ENCODE assay signal across 21 cellular contexts in the genomic region with DNA sequence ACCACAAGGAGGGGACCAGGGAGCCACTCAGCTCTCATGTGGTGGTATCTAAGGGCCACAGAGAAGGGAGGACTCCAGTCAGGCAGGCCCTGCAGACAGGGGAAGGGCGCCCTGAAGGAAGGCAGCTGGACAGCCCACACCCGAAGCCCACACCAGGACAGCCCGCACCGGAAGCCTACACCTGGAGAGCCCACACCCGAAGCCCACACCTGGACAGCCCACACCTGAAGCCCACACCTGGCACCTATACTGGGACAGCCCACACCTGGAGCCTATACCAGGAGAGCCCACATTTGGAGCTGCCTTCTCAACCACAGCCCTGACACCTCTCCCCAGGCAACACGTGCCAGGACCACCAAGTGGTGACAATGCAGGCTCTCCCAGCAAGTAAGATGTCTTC. TPM values are rescaled to one million over a fixed set of nuclear protein-coding genes. Genes with fewer than 3 reads are reported as not detected.
DNase-seq lines count a peak whose midpoint lies in the region; ATAC-seq and TF ChIP-seq lines count a peak whose summit lies in the region.
"Had no signal": no experiment of that assay in that cellular context is flagged by ENCODE, and none has a peak within 500 bp of the region (broad histone marks: within the 10 kb centered on the region; RNA-seq: fewer than 3 reads in every experiment).

No MANE protein-coding gene starts in this region.

- intact Hi-C loops in CD4-positive, alpha-beta T cell (cut with DNase I, micrococcal nuclease), result loop anchor here (5.0 kb wide), 3 partner anchors 48 to 1028 kb away; a partner anchor contains a TSS
- intact Hi-C loops in IMR-90 (cut with micrococcal nuclease), result loop anchor here (10.0 kb wide), 1 partner anchor 256 kb away; no protein-coding TSS in a partner anchor

- H3K56ac ChIP-seq in IMR-90 (ENCODE audit: extremely low read depth, insufficient read depth, low read length), result no peak overlapping the region

- no peak overlapping the region for H4K12ac ChIP-seq in trophoblast cell (ENCODE audit: low read depth, low read length)

- H2AFZ ChIP-seq in IMR-90 (replicated peaks; ENCODE audit: low read length, poor library complexity) (no peak overlapping the region), trophoblast cell (ENCODE audit: insufficient read depth, low read length, poor library complexity) (no peak overlapping the region)
- H2AFZ ChIP-seq: GM23338 had no signal

- H3K36me3 Mint-ChIP-seq in CD4-positive, alpha-beta T cell (ENCODE audit: low read depth), result peaks cover 14% of the 10 kb centered on the region
- peaks cover 12% of the 10 kb centered on the region for H3K36me3 Mint-ChIP-seq in activated T-helper 17 cell treated with anti-CD3 and anti-CD28 coated beads, Interleukin-2, amount 50 U/mL, for 72 hours (ENCODE audit: low read depth)
- no peaks in the 10 kb centered on the region for H3K36me3 Mint-ChIP-seq in activated naive CD4-positive, alpha-beta T cell treated with anti-CD3 and anti-CD28 coated beads, Interleukin-2, amount 50 U/mL, for 72 hours

- H3K4me1 ChIP-seq in IMR-90 (ENCODE audit: control insufficient read depth, insufficient read depth, low read length), result peaks cover 3% of the 10 kb centered on the region; the same call in 1 of the 2 replicates
- peaks cover 0 to 5% of the 10 kb centered on the region in 2 experiments for H3K4me1 ChIP-seq in trophoblast cell (ENCODE audit: control insufficient read depth in 1 of 2, insufficient read depth in 2 of 2, low read length in 2 of 2)
- H3K4me1 ChIP-seq: Caco-2 had no signal

- H3K9ac ChIP-seq in IMR-90 (ENCODE audit: low read depth, low read length) (no peak overlapping the region), trophoblast cell (ENCODE audit: low read length) (no peak overlapping the region)

- H3K4me3 ChIP-seq in IMR-90 (ENCODE audit: insufficient read depth, low read depth, low read length) (no peak overlapping the region), trophoblast cell (ENCODE audit: low read depth, low read length) (peak overlapping the region; percentile 19)
- H3K4me3 ChIP-seq: A549, GM12878, GM23338 had no signal

- no peak for TF ChIP-seq CTCF in CD4-positive, alpha-beta T cell (IDR thresholded peaks at IDR 0.05)
- no peak for TF ChIP-seq CTCF in IMR-90 (conservative IDR thresholded peaks at IDR 0.05; ENCODE audit: low read depth, low read length)

- no peak overlapping the region for H2BK20ac ChIP-seq in IMR-90 (ENCODE audit: low read depth, low read length)

- H3K79me2 ChIP-seq in trophoblast cell (ENCODE audit: control insufficient read depth, insufficient read depth, low read length, poor library complexity), result no peaks in the 10 kb centered on the region

- CTCF ChIA-PET in CD4-positive, alpha-beta T cell (lab: Charles Lee), result no interaction called here
- CTCF ChIA-PET in IMR-90 (lab: Yijun Ruan, JAX), result no interaction called here

- WGBS in IMR-90 (ENCODE audit: extremely low coverage in 2 of 2, insufficient read length in 1 of 2), 2 experiments, result no CpG with 5 or more reads among the region's 6 CpGs
- WGBS in trophoblast cell (ENCODE audit: extremely low coverage, insufficient coverage, insufficient read length), result no CpG with 5 or more reads among the region's 6 CpGs

- H2BK5ac ChIP-seq in IMR-90 (ENCODE audit: low read depth, low read length, poor library complexity, severe bottlenecking) (no peak overlapping the region), trophoblast cell (ENCODE audit: low read depth, low read length, poor library complexity) (no peak overlapping the region)

- H2BK120ac ChIP-seq in IMR-90 (ENCODE audit: low read depth, low read length), result no peak overlapping the region
- H2BK120ac ChIP-seq in trophoblast cell (ENCODE audit: insufficient read depth, low read length, poor library complexity), result no peak overlapping the region

- ATAC-seq in CD4-positive, alpha-beta T cell (ENCODE audit: poor library complexity), result no peak
- no peak for ATAC-seq in IMR-90 (ENCODE audit: low read depth)
- ATAC-seq in activated T-helper 17 cell treated with anti-CD3 and anti-CD28 coated beads, Interleukin-2, amount 50 U/mL, for 72 hours (replicated peaks), result no peak
- ATAC-seq in activated naive CD4-positive, alpha-beta T cell treated with anti-CD3 and anti-CD28 coated beads, Interleukin-2, amount 50 U/mL, for 72 hours, result no peak
- ATAC-seq: A549; CD8-positive, alpha-beta T cell; GM12878; GM23338; HCT116 had no signal

- H3K18ac ChIP-seq in IMR-90 (ENCODE audit: low read depth, low read length), result no peak overlapping the region
- H3K18ac ChIP-seq in trophoblast cell (ENCODE audit: low read length), result no peak overlapping the region

- H3K23ac ChIP-seq in IMR-90 (ENCODE audit: low read depth, low read length) (no peak overlapping the region), trophoblast cell (ENCODE audit: low read length) (no peak overlapping the region)

- no peak for TF ChIP-seq POLR2A in IMR-90 (IDR thresholded peaks at IDR 0.05; ENCODE audit: low read depth, low read length)

- peak overlapping the region; percentile 57 for H2AK9ac ChIP-seq in IMR-90 (replicated peaks; ENCODE audit: low read depth, low read length, poor library complexity)

- BruUV-seq in IMR-90 (replicated peaks; lab: Mats Ljungman, UMichigan), result no TSS peak

- POLR2A ChIA-PET in CD4-positive, alpha-beta T cell (lab: Charles Lee), result no interaction called here
- POLR2A ChIA-PET in IMR-90 (lab: Charles Lee; ENCODE audit: unreplicated experiment), result no interaction called here

- H3K14ac ChIP-seq in IMR-90 (replicated peaks; ENCODE audit: low read depth, low read length), result no peak overlapping the region
- no peak overlapping the region for H3K14ac ChIP-seq in trophoblast cell (ENCODE audit: low read length)

- no peak overlapping the region for H4K5ac ChIP-seq in IMR-90 (ENCODE audit: low read depth, low read length)

- no peak for DNase-seq in CD4-positive, alpha-beta T cell
- no peak for DNase-seq in IMR-90
- no peak for DNase-seq in trophoblast cell
- DNase-seq in activated naive CD4-positive, alpha-beta T cell treated with anti-CD3 and anti-CD28 coated beads, Interleukin-2, amount 50 U/mL, for 72 hours (ENCODE audit: low spot score in 2 of 2), result no peak
- DNase-seq in G401 (ENCODE audit: low spot score), result no peak
- no peak for DNase-seq in NCI-H510A (lab: John Stamatoyannopoulos, UW)
- DNase-seq: 8988T; ACHN; C1 segment of cervical spinal cord; Caco-2; CD8-positive, alpha-beta T cell; DMS153; DND-41; GDM1; H9; HFFc6 had no signal

- H2BK12ac ChIP-seq in trophoblast cell (ENCODE audit: low read length), result no peak overlapping the region

- dilution Hi-C loops in IMR-90 (cut with HindIII; ENCODE audit: low sequenced_read_pairs, unreplicated experiment), result no loop called here

- no peak overlapping the region for H4K91ac ChIP-seq in IMR-90 (ENCODE audit: insufficient read depth, low read depth, low read length)
- no peak overlapping the region for H4K91ac ChIP-seq in trophoblast cell (ENCODE audit: low read depth, low read length)

- H3K27me3 Mint-ChIP-seq in CD4-positive, alpha-beta T cell, result no peaks in the 10 kb centered on the region
- no peaks in the 10 kb centered on the region for H3K27me3 Mint-ChIP-seq in activated T-helper 17 cell treated with anti-CD3 and anti-CD28 coated beads, Interleukin-2, amount 50 U/mL, for 72 hours

- no peak for TF ChIP-seq RAD21 in IMR-90 (IDR thresholded peaks at IDR 0.05; ENCODE audit: low read length)

- H4K8ac ChIP-seq in IMR-90 (ENCODE audit: low read depth in 2 of 2, low read length in 2 of 2), result no peak overlapping the region
- no peak overlapping the region for H4K8ac ChIP-seq in trophoblast cell (ENCODE audit: low read depth, low read length)

- peaks cover 11% of the 10 kb centered on the region; the same call in 1 of the 2 replicates for H3K9me1 ChIP-seq in IMR-90 (ENCODE audit: insufficient read depth, low read length)

- no peak overlapping the region for H3K4ac ChIP-seq in IMR-90 (ENCODE audit: low read depth, low read length)
- no peak overlapping the region for H3K4ac ChIP-seq in trophoblast cell (ENCODE audit: low read depth, low read length)

- no peaks in the 10 kb centered on the region for H3K27me3 ChIP-seq in CD4-positive, alpha-beta T cell (ENCODE audit: control insufficient read depth, insufficient read depth, low read length)
- no peaks in the 10 kb centered on the region for H3K27me3 ChIP-seq in IMR-90 (ENCODE audit: control insufficient read depth, insufficient read depth, low read length)
- H3K27me3 ChIP-seq in trophoblast cell (ENCODE audit: insufficient read depth, low read length), result no peaks in the 10 kb centered on the region

- in situ Hi-C loops in IMR-90 (cut with MboI; ENCODE audit: low sequenced_read_pairs) (no loop called here), G401 (cut with HindIII; ENCODE audit: low sequenced_read_pairs) (no loop called here)

- peaks cover 28% of the 10 kb centered on the region for H3K4me1 Mint-ChIP-seq in CD4-positive, alpha-beta T cell (ENCODE audit: low read depth)
- H3K4me1 Mint-ChIP-seq in activated T-helper 17 cell treated with anti-CD3 and anti-CD28 coated beads, Interleukin-2, amount 50 U/mL, for 72 hours, result peaks cover 4% of the 10 kb centered on the region
- H3K4me1 Mint-ChIP-seq: GM23338 had no signal

- no peak overlapping the region for H2BK15ac ChIP-seq in IMR-90 (ENCODE audit: low read depth, low read length)

- H3K4me3 Mint-ChIP-seq in CD4-positive, alpha-beta T cell, result no peak overlapping the region
- H3K4me3 Mint-ChIP-seq in activated T-helper 17 cell treated with anti-CD3 and anti-CD28 coated beads, Interleukin-2, amount 50 U/mL, for 72 hours, result no peak overlapping the region
- H3K4me3 Mint-ChIP-seq: CD8-positive, alpha-beta T cell; GM23338; H9; HFFc6 had no signal

- peaks cover 78% of the 10 kb centered on the region for H4K20me1 ChIP-seq in IMR-90 (ENCODE audit: insufficient read depth, low read length)

- peak overlapping the region; percentile 44 for H3K27ac Mint-ChIP-seq in CD4-positive, alpha-beta T cell
- peak overlapping the region; percentile 15 for H3K27ac Mint-ChIP-seq in activated T-helper 17 cell treated with anti-CD3 and anti-CD28 coated beads, Interleukin-2, amount 50 U/mL, for 72 hours
- peak overlapping the region in 1 of 2 donors; percentile 75 for H3K27ac Mint-ChIP-seq in activated naive CD4-positive, alpha-beta T cell treated with anti-CD3 and anti-CD28 coated beads, Interleukin-2, amount 50 U/mL, for 72 hours
- H3K27ac Mint-ChIP-seq: GM23338, H9, HFFc6 had no signal

- H2AK5ac ChIP-seq in IMR-90 (ENCODE audit: low read depth, low read length) (no peak overlapping the region), trophoblast cell (ENCODE audit: low read length) (no peak overlapping the region)

- no peaks in the 10 kb centered on the region for H3K9me3 Mint-ChIP-seq in CD4-positive, alpha-beta T cell
- no peaks in the 10 kb centered on the region for H3K9me3 Mint-ChIP-seq in activated T-helper 17 cell treated with anti-CD3 and anti-CD28 coated beads, Interleukin-2, amount 50 U/mL, for 72 hours
- no peaks in the 10 kb centered on the region for H3K9me3 Mint-ChIP-seq in activated naive CD4-positive, alpha-beta T cell treated with anti-CD3 and anti-CD28 coated beads, Interleukin-2, amount 50 U/mL, for 72 hours
- H3K9me3 Mint-ChIP-seq: CD8-positive, alpha-beta T cell; GM23338; H9; HFFc6 had no signal

- peaks cover 36 to 62% of the 10 kb centered on the region in 2 experiments for H3K79me1 ChIP-seq in IMR-90 (ENCODE audit: low read depth in 1 of 2, low read length in 2 of 2)
- no peaks in the 10 kb centered on the region for H3K79me1 ChIP-seq in trophoblast cell (ENCODE audit: low read length)

- no peaks in the 10 kb centered on the region for H3K9me3 ChIP-seq in CD4-positive, alpha-beta T cell (ENCODE audit: control insufficient read depth, low read length)
- H3K9me3 ChIP-seq in IMR-90 (ENCODE audit: control insufficient read depth, insufficient read depth, low read length) (no peaks in the 10 kb centered on the region), trophoblast cell (ENCODE audit: insufficient read depth, low read depth, low read length) (peaks cover 2% of the 10 kb centered on the region)
- H3K9me3 ChIP-seq: A549, Caco-2 had no signal

- H3K27ac ChIP-seq in CD4-positive, alpha-beta T cell (ENCODE audit: low read depth, low read length), result no peak overlapping the region
- no peak overlapping the region for H3K27ac ChIP-seq in IMR-90 (ENCODE audit: insufficient read depth, low read length)
- no peak overlapping the region for H3K27ac ChIP-seq in trophoblast cell (ENCODE audit: low read depth, low read length)
- H3K27ac ChIP-seq: A549 had no signal

- H3K36me3 ChIP-seq in IMR-90 (ENCODE audit: control insufficient read depth, insufficient read depth, low read length), result peaks cover 41% of the 10 kb centered on the region
- H3K36me3 ChIP-seq in trophoblast cell (ENCODE audit: control insufficient read depth in 1 of 2, insufficient read depth in 2 of 2, low read length in 2 of 2), result peaks cover 6 to 15% of the 10 kb centered on the region in 2 experiments

- H3K4me2 ChIP-seq in IMR-90 (ENCODE audit: low read depth, low read length) (no peak overlapping the region), trophoblast cell (ENCODE audit: low read length) (no peak overlapping the region)
- H3K4me2 ChIP-seq: A549, GM23338 had no signal

RNA-seq across cellular contexts. Expression of a gene that starts 11.7 kb away (rescaled TPM):
- total RNA-seq in CD4-positive, alpha-beta T cell, result 1 to 10 TPM; 7.5 to 7.8 TPM
- 15.3 and 17.9 TPM in 2 replicates for total RNA-seq in IMR-90 (2012; rRNA removed)
- 40.1 and 40.3 TPM in 2 replicates for polyA plus RNA-seq in IMR-90 (2012; rRNA removed)
- 26.3 and 64.4 TPM in 2 replicates for polyA plus RNA-seq in IMR-90 (2012; cell fraction: cytosol; rRNA removed)
- 39.8 and 124 TPM in 2 replicates for polyA plus RNA-seq in IMR-90 (2012; cell fraction: nucleus; rRNA removed; ENCODE audit: low replicate concordance)
- total RNA-seq in activated T-helper 17 cell treated with anti-CD3 and anti-CD28 coated beads, Interleukin-2, amount 50 U/mL, for 72 hours, result 10 to 100 TPM; 23.1 to 32.5 TPM
- polyA plus RNA-seq in trophoblast cell (2013), result 11.5 and 13.0 TPM in 2 replicates
- total RNA-seq in activated naive CD4-positive, alpha-beta T cell treated with anti-CD3 and anti-CD28 coated beads, Interleukin-2, amount 50 U/mL, for 72 hours, result 10 to 100 TPM; 26.0 to 31.3 TPM
- 38.3 and 42.3 TPM in 2 replicates for total RNA-seq in G401 (2014; rRNA removed; shearing (Covaris generic))

RNA-seq across cellular contexts. Expression of a gene that starts 19.4 kb away (rescaled TPM):
- 10 to 100 TPM; 10.1 to 12.2 TPM for total RNA-seq in CD4-positive, alpha-beta T cell
- total RNA-seq in IMR-90 (2012; rRNA removed), result 68.0 and 73.8 TPM in 2 replicates
- 32.3 and 34.5 TPM in 2 replicates for polyA plus RNA-seq in IMR-90 (2012; rRNA removed)
- polyA plus RNA-seq in IMR-90 (2012; cell fraction: cytosol; rRNA removed), result 23.1 and 27.5 TPM in 2 replicates
- polyA plus RNA-seq in IMR-90 (2012; cell fraction: nucleus; rRNA removed; ENCODE audit: low replicate concordance), result 20.7 and 41.8 TPM in 2 replicates
- 100 to 1,000 TPM; 143 to 221 TPM for total RNA-seq in activated T-helper 17 cell treated with anti-CD3 and anti-CD28 coated beads, Interleukin-2, amount 50 U/mL, for 72 hours
- 15.4 and 15.8 TPM in 2 replicates for polyA plus RNA-seq in trophoblast cell (2013)
- 100 to 1,000 TPM; 172 to 245 TPM for total RNA-seq in activated naive CD4-positive, alpha-beta T cell treated with anti-CD3 and anti-CD28 coated beads, Interleukin-2, amount 50 U/mL, for 72 hours
- total RNA-seq in G401 (2014; rRNA removed; shearing (Covaris generic)), result 257 and 300 TPM in 2 replicates

RNA-seq across cellular contexts. Expression of a gene that starts 50.2 kb away (rescaled TPM):
- 1 to 10 TPM; 4.0 to 4.2 TPM for total RNA-seq in CD4-positive, alpha-beta T cell
- 1.6 and 1.7 TPM in 2 replicates for total RNA-seq in IMR-90 (2012; rRNA removed)
- 5.4 and 5.8 TPM in 2 replicates for polyA plus RNA-seq in IMR-90 (2012; rRNA removed)
- 2.9 and 6.6 TPM in 2 replicates for polyA plus RNA-seq in IMR-90 (2012; cell fraction: cytosol; rRNA removed)
- 2.4 and 3.5 TPM in 2 replicates for polyA plus RNA-seq in IMR-90 (2012; cell fraction: nucleus; rRNA removed; ENCODE audit: low replicate concordance)
- total RNA-seq in activated T-helper 17 cell treated with anti-CD3 and anti-CD28 coated beads, Interleukin-2, amount 50 U/mL, for 72 hours, result 1 to 10 TPM in 1 of 2 donors, under 1 TPM in 1; 0.69 to 1.4 TPM
- 0.61 and 0.78 TPM in 2 replicates for polyA plus RNA-seq in trophoblast cell (2013)
- total RNA-seq in activated naive CD4-positive, alpha-beta T cell treated with anti-CD3 and anti-CD28 coated beads, Interleukin-2, amount 50 U/mL, for 72 hours, result 1 to 10 TPM in 1 of 2 donors, under 1 TPM in 1; 0.43 to 1.8 TPM
- 46.6 and 66.7 TPM in 2 replicates for total RNA-seq in G401 (2014; rRNA removed; shearing (Covaris generic))
